Comparison of ENCODE assay signal across 1 cellular context in genomic region chr10:124105045-124105444, GRCh38.
TF ChIP-seq lines count a peak whose summit lies in the region.

No MANE protein-coding gene starts in this region.

TF ChIP-seq in GM23338, 12 proteins besides CTCF, POLR2A, EP300 and RAD21 (continued from another document):
- no peak for TF ChIP-seq ZNF462 (CRISPR knock-in tag; IDR thresholded peaks at IDR 0.05)
